Comparison of ENCODE assay signal across 8 cellular contexts in the genomic region with DNA sequence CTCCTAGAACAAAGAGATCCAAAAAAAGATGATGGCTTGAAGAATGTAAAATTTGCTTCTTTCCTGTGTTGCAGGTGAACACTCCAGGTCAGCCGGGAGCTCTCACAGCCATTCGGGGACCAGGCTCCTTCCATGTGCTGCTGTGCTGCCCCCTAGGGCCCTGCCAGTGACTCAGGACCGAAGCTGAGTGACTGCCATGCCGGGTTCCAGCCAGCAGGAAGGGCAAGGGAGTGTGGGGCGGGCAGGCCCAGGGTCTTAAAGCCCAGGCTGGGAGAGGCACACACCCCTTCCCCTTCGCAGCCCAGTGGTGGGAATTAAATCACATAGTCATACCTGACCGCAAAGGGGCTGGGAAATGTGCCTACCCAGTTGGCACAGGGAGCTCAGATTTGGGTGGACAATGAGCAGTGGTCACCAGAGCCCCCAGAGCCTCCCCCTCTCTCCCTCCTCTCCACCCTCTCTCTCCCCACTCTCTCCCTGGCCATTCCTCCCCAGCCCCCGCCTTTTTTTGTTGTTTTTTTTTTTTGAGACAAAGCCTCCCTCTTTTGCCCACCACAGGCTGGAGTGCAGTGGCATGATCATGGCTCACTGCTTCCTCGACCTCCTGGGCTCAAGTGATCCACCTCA. TPM values are rescaled to one million over a fixed set of nuclear protein-coding genes. Genes with fewer than 3 reads are reported as not detected.
DNase-seq lines count a peak whose midpoint lies in the region; ATAC-seq, FAIRE-seq and TF ChIP-seq lines count a peak whose summit lies in the region.

No MANE protein-coding gene starts in this region.

- H3K9me3 Mint-ChIP-seq in WTC11 (no peaks in the 10 kb centered on the region), endothelial cell (ENCODE audit: unreplicated experiment) (no peaks in the 10 kb centered on the region)

- H3K4me1 ChIP-seq in mucosa of descending colon (ENCODE audit: low read depth) (no peaks in the 10 kb centered on the region), upper lobe of right lung (peaks cover 10% of the 10 kb centered on the region)

- FAIRE-seq in H54 (lab: Jason Lieb, UNC), result no peak

- ATAC-seq in WTC11 (peak; percentile 98), mucosa of descending colon (peak; percentile 87), upper lobe of right lung (peak; percentile 72), GM18909 (IDR thresholded peaks at IDR 0.05; ENCODE audit: poor library complexity, unreplicated experiment) (no peak)

- no peak overlapping the region for H3K4me3 Mint-ChIP-seq in WTC11
- H3K4me3 Mint-ChIP-seq in endothelial cell (ENCODE audit: unreplicated experiment), result no peak overlapping the region

- no peaks in the 10 kb centered on the region for H3K27me3 ChIP-seq in upper lobe of right lung

- CTCF ChIA-PET in WTC11 (lab: Charles Lee), result interaction anchor here (0.5 to 28.2 kb wide), 56 partner anchors 9 to 341 kb away, joined by 3 to 727 read pairs (median 6); a partner anchor contains a TSS

- no peak overlapping the region for H3K4me3 ChIP-seq in mucosa of descending colon
- H3K4me3 ChIP-seq in upper lobe of right lung, result no peak overlapping the region

- peaks cover 28% of the 10 kb centered on the region for H3K4me1 Mint-ChIP-seq in WTC11
- no peaks in the 10 kb centered on the region for H3K4me1 Mint-ChIP-seq in endothelial cell (ENCODE audit: unreplicated experiment)

- no peak overlapping the region for H3K27ac ChIP-seq in upper lobe of right lung

- H3K27me3 Mint-ChIP-seq in WTC11 (ENCODE audit: low read depth), result peaks cover 32% of the 10 kb centered on the region
- peaks cover 29% of the 10 kb centered on the region for H3K27me3 Mint-ChIP-seq in endothelial cell (ENCODE audit: unreplicated experiment)

- TF ChIP-seq POLR2A in H54 (IDR thresholded peaks at IDR 0.05; ENCODE audit: low read depth, low read length), result no peak

- H3K27ac Mint-ChIP-seq in WTC11 (no peak overlapping the region), endothelial cell (ENCODE audit: unreplicated experiment) (no peak overlapping the region)

- H3K9me3 ChIP-seq in mucosa of descending colon (no peaks in the 10 kb centered on the region), upper lobe of right lung (no peaks in the 10 kb centered on the region)

- no peaks in the 10 kb centered on the region for H3K36me3 Mint-ChIP-seq in WTC11
- no peaks in the 10 kb centered on the region for H3K36me3 Mint-ChIP-seq in endothelial cell (ENCODE audit: low read depth, unreplicated experiment)

- POLR2A ChIA-PET in WTC11 (lab: Charles Lee), result interaction anchor here (0.5 to 1.1 kb wide), 6 partner anchors 14 to 104 kb away, joined by 3 to 4 read pairs (median 3); no protein-coding TSS in a partner anchor

- intact Hi-C loops in mucosa of descending colon (cut with DNase I, micrococcal nuclease), result loop anchor here in 1 of 2 donors (10.0 kb wide), 2 partner anchors 108 to 168 kb away; no protein-coding TSS in a partner anchor
- intact Hi-C loops in upper lobe of right lung (cut with DNase I), result loop anchor here (10.0 kb wide), 1 partner anchor 98 kb away; no protein-coding TSS in a partner anchor

- peak; percentile 83 for DNase-seq in Ammon's horn (ENCODE audit: low spot score)
- peak; percentile 85 for DNase-seq in H54 (ENCODE audit: insufficient read length, low spot score)
- peak; percentile 43 for DNase-seq in NCI-H2196 treated with DMSO at 0.1 percent for 48 hours (lab: John Stamatoyannopoulos, UW; ENCODE audit: unreplicated experiment)
- DNase-seq in WTC11 (ENCODE audit: low spot score), result peak; percentile 95
- DNase-seq in endothelial cell (ENCODE audit: low spot score), result peak; percentile 85
- DNase-seq in mucosa of descending colon, result peak; percentile 67 to 80 (median 77)
- peak; percentile 82 for DNase-seq in upper lobe of right lung

- TF ChIP-seq CTCF in WTC11 (IDR thresholded peaks at IDR 0.05), result peak; percentile 44; the same call in 1 of the 2 replicates
- TF ChIP-seq CTCF in endothelial cell (IDR thresholded peaks at IDR 0.05; ENCODE audit: unreplicated experiment), result peak; percentile 49
- peak; percentile 58 for TF ChIP-seq CTCF in mucosa of descending colon (IDR thresholded peaks at IDR 0.05)
- peak; percentile 59 for TF ChIP-seq CTCF in upper lobe of right lung (IDR thresholded peaks at IDR 0.05)

- H3K36me3 ChIP-seq in mucosa of descending colon (ENCODE audit: low read depth), result no peaks in the 10 kb centered on the region
- no peaks in the 10 kb centered on the region for H3K36me3 ChIP-seq in upper lobe of right lung

TF ChIP-seq in WTC11, 78 proteins besides CTCF, POLR2A, EP300 and RAD21 (continues in another document):
- TF ChIP-seq, protein P1, sequence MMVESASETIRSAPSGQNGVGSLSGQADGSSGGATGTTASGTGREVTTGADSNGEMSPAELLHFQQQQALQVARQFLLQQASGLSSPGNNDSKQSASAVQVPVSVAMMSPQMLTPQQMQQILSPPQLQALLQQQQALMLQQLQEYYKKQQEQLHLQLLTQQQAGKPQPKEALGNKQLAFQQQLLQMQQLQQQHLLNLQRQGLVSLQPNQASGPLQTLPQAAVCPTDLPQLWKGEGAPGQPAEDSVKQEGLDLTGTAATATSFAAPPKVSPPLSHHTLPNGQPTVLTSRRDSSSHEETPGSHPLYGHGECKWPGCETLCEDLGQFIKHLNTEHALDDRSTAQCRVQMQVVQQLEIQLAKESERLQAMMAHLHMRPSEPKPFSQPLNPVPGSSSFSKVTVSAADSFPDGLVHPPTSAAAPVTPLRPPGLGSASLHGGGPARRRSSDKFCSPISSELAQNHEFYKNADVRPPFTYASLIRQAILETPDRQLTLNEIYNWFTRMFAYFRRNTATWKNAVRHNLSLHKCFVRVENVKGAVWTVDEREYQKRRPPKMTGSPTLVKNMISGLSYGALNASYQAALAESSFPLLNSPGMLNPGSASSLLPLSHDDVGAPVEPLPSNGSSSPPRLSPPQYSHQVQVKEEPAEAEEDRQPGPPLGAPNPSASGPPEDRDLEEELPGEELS (CRISPR knock-in tag; IDR thresholded peaks at IDR 0.05), result 0 out of 2 replicates have a peak, but pooled peaks have one; percentile 53
- TF ChIP-seq PRRX2 (CRISPR knock-in tag; IDR thresholded peaks at IDR 0.05), result no peak
- TF ChIP-seq OVOL2 (CRISPR knock-in tag; IDR thresholded peaks at IDR 0.05; ENCODE audit: borderline replicate concordance), result no peak
- TF ChIP-seq, protein P2, sequence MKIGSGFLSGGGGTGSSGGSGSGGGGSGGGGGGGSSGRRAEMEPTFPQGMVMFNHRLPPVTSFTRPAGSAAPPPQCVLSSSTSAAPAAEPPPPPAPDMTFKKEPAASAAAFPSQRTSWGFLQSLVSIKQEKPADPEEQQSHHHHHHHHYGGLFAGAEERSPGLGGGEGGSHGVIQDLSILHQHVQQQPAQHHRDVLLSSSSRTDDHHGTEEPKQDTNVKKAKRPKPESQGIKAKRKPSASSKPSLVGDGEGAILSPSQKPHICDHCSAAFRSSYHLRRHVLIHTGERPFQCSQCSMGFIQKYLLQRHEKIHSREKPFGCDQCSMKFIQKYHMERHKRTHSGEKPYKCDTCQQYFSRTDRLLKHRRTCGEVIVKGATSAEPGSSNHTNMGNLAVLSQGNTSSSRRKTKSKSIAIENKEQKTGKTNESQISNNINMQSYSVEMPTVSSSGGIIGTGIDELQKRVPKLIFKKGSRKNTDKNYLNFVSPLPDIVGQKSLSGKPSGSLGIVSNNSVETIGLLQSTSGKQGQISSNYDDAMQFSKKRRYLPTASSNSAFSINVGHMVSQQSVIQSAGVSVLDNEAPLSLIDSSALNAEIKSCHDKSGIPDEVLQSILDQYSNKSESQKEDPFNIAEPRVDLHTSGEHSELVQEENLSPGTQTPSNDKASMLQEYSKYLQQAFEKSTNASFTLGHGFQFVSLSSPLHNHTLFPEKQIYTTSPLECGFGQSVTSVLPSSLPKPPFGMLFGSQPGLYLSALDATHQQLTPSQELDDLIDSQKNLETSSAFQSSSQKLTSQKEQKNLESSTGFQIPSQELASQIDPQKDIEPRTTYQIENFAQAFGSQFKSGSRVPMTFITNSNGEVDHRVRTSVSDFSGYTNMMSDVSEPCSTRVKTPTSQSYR (CRISPR knock-in tag; IDR thresholded peaks at IDR 0.05), result no peak
- TF ChIP-seq, protein P3, sequence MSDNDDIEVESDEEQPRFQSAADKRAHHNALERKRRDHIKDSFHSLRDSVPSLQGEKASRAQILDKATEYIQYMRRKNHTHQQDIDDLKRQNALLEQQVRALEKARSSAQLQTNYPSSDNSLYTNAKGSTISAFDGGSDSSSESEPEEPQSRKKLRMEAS (CRISPR knock-in tag; IDR thresholded peaks at IDR 0.05), result peak; percentile 47; the same call in 1 of the 2 replicates
- no peak for TF ChIP-seq ZNF317 (CRISPR knock-in tag; IDR thresholded peaks at IDR 0.05; ENCODE audit: borderline replicate concordance, low read depth)
- TF ChIP-seq, protein P4, sequence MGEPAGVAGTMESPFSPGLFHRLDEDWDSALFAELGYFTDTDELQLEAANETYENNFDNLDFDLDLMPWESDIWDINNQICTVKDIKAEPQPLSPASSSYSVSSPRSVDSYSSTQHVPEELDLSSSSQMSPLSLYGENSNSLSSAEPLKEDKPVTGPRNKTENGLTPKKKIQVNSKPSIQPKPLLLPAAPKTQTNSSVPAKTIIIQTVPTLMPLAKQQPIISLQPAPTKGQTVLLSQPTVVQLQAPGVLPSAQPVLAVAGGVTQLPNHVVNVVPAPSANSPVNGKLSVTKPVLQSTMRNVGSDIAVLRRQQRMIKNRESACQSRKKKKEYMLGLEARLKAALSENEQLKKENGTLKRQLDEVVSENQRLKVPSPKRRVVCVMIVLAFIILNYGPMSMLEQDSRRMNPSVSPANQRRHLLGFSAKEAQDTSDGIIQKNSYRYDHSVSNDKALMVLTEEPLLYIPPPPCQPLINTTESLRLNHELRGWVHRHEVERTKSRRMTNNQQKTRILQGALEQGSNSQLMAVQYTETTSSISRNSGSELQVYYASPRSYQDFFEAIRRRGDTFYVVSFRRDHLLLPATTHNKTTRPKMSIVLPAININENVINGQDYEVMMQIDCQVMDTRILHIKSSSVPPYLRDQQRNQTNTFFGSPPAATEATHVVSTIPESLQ (CRISPR knock-in tag; IDR thresholded peaks at IDR 0.05), result no peak
- TF ChIP-seq ZNF396 (CRISPR knock-in tag; IDR thresholded peaks at IDR 0.05; ENCODE audit: borderline replicate concordance), result no peak
- TF ChIP-seq MYBL2 (CRISPR knock-in tag; IDR thresholded peaks at IDR 0.05), result no peak; the same call in 1 of the 2 replicates
- no peak for TF ChIP-seq ZNF138 (CRISPR knock-in tag; conservative IDR thresholded peaks at IDR 0.05)
- no peak for TF ChIP-seq NR3C1 (CRISPR knock-in tag; conservative IDR thresholded peaks at IDR 0.05; ENCODE audit: low read depth)

RNA-seq across cellular contexts. Expression of a gene that starts 11.5 kb away (rescaled TPM):
- total RNA-seq in WTC11 (2021) (8.7 to 12.3 TPM (median 9.0 TPM) in 3 replicates), endothelial cell (ENCODE audit: unreplicated experiment) (1.3 TPM), mucosa of descending colon (1 to 10 TPM in 1 of 3 donors, under 1 TPM in 1, not detected in 1; 0.75 to 1.1 TPM), upper lobe of right lung (2.1 TPM)

RNA-seq across cellular contexts. Expression of a gene that starts 41.8 kb away (rescaled TPM):
- 34.4 to 48.0 TPM (median 36.6 TPM) in 3 replicates for total RNA-seq in WTC11 (2021)
- total RNA-seq in endothelial cell (ENCODE audit: unreplicated experiment), result 33.8 TPM
- 100 to 1,000 TPM in 2 of 3 donors, 10 to 100 TPM in 1; 90.1 to 164 (median 112) TPM for total RNA-seq in mucosa of descending colon
- 133 TPM for total RNA-seq in upper lobe of right lung

RNA-seq across cellular contexts. Expression of a gene that starts 57.5 kb away (rescaled TPM):
- total RNA-seq in WTC11 (2021) (10.7 to 17.3 TPM (median 11.1 TPM) in 3 replicates), endothelial cell (ENCODE audit: unreplicated experiment) (0.59 TPM), mucosa of descending colon (1 to 10 TPM; 2.3 to 7.0 (median 2.5) TPM), upper lobe of right lung (2.1 TPM)

Comparison
In these comparisons a context has a peak if more than half of its experiments do, and no peak if none do; other contexts are left out.
1. DNase-seq: peak in every context shown above with its lines; median percentile 95 in WTC11; 85 in H54; 85 in endothelial cell; 83 in Ammon's horn; 82 in upper lobe of right lung; 77 in mucosa of descending colon; 43 in NCI-H2196 treated with DMSO at 0.1 percent for 48 hours.